ENCODE assay signal across 28 cellular contexts in genomic region chr5:74421365-74421764, GRCh38.
"Had no signal": no experiment of that assay in that cellular context is flagged by ENCODE, and none has a peak within 500 bp of the region (broad histone marks: within the 10 kb centered on the region; RNA-seq: fewer than 3 reads in every experiment).

No MANE protein-coding gene starts in this region.

- H3K36me3 ChIP-seq: esophagus muscularis mucosa, gastroesophageal sphincter, heart left ventricle, prostate gland, spleen, tibial artery, upper lobe of left lung, uterus had no signal

- H3K4me1 Mint-ChIP-seq: naive B cell had no signal

- DNase-seq: dermis blood vessel endothelial cell; effector memory CD4-positive, alpha-beta T cell; foreskin keratinocyte; heart left ventricle; hippocampal formation; islet precursor cell; mesenchymal stem cell; mucosa of descending colon; naive B cell; nucleus accumbens; right cardiac atrium; spleen; stimulated activated CD4-positive, alpha-beta T cell treated with anti-CD3 and anti-CD28 coated beads, Interleukin-4, amount 100 ng/mL, for 4 hours; stimulated activated naive CD8-positive, alpha-beta T cell treated with anti-CD3 and anti-CD28 coated beads, Interleukin-15, Interleukin-2, amounts not matched to agents 100 U/mL and 50 U/mL, for 24 hours; substantia nigra; testis; tibial artery; upper lobe of left lung; uterus had no signal

- H3K27me3 ChIP-seq: esophagus muscularis mucosa, foreskin keratinocyte, gastroesophageal sphincter, heart left ventricle, spleen, testis, tibial artery, uterus had no signal

- H3K9me3 ChIP-seq: esophagus muscularis mucosa, gastroesophageal sphincter, heart left ventricle, mucosa of descending colon, prostate gland, spleen, testis, tibial artery, upper lobe of left lung, uterus had no signal

- H3K9me3 Mint-ChIP-seq: mesothelial cell of epicardium; natural killer cell treated with Interleukin-12 subunit alpha and Interleukin-12 subunit beta and Interleukin-15 and Interleukin-18, amount 100 ng/mL, for 72 hours had no signal

- H3K4me3 Mint-ChIP-seq: mesothelial cell of epicardium; natural killer cell treated with Interleukin-12 subunit alpha and Interleukin-12 subunit beta and Interleukin-15 and Interleukin-18, amount 100 ng/mL, for 72 hours; neural crest cell; stimulated activated memory B cell treated with anti-CD40 and anti-IgM and Interleukin-4, amounts not matched to agents 10 μg/mL and 1 μg/mL and 100 μg/mL, for 72 hours had no signal

- H3K4me3 ChIP-seq: coronary artery, esophagus muscularis mucosa, gastroesophageal sphincter, heart left ventricle, mucosa of descending colon, prostate gland, skin epidermis, spleen, testis, tibial artery, upper lobe of left lung, uterus had no signal

- ATAC-seq: foreskin keratinocyte; gastroesophageal sphincter; heart left ventricle; mucosa of descending colon; right cardiac atrium; stimulated activated memory B cell treated with anti-CD40 and anti-IgM and Interleukin-4, amounts not matched to agents 10 μg/mL and 1 μg/mL and 100 μg/mL, for 72 hours; stimulated activated naive CD8-positive, alpha-beta T cell treated with anti-CD3 and anti-CD28 coated beads, Interleukin-15, Interleukin-2, amounts not matched to agents 100 U/mL and 50 U/mL, for 24 hours had no signal

- H3K36me3 Mint-ChIP-seq: mesothelial cell of epicardium; naive B cell; natural killer cell treated with Interleukin-12 subunit alpha and Interleukin-12 subunit beta and Interleukin-15 and Interleukin-18, amount 100 ng/mL, for 72 hours had no signal

- H3K27ac Mint-ChIP-seq: mesothelial cell of epicardium; natural killer cell treated with Interleukin-12 subunit alpha and Interleukin-12 subunit beta and Interleukin-15 and Interleukin-18, amount 100 ng/mL, for 72 hours; stimulated activated memory B cell treated with anti-CD40 and anti-IgM and Interleukin-4, amounts not matched to agents 10 μg/mL and 1 μg/mL and 100 μg/mL, for 72 hours had no signal

- H3K27ac ChIP-seq: coronary artery, esophagus muscularis mucosa, foreskin keratinocyte, gastroesophageal sphincter, heart left ventricle, prostate gland, skin epidermis, spleen, testis, tibial artery, upper lobe of left lung, uterus had no signal

- H3K4me1 ChIP-seq: esophagus muscularis mucosa, foreskin keratinocyte, gastroesophageal sphincter, heart left ventricle, prostate gland, spleen, tibial artery, uterus had no signal
